31 cellular contexts compared by ENCODE assay signal in genomic region chr7:109622320-109622719, GRCh38.
DNase-seq lines count a peak whose midpoint lies in the region; ATAC-seq and TF ChIP-seq lines count a peak whose summit lies in the region.
"Had no signal": no experiment of that assay in that cellular context is flagged by ENCODE, and none has a peak within 500 bp of the region (broad histone marks: within the 10 kb centered on the region; RNA-seq: fewer than 3 reads in every experiment).

No MANE protein-coding gene starts in this region.

- intact Hi-C loops in activated naive CD4-positive, alpha-beta T cell treated with anti-CD3 and anti-CD28 coated beads for 36 hours (cut with micrococcal nuclease): no loop called here

- no peaks in the 10 kb centered on the region for H3K36me3 ChIP-seq in SK-N-SH (replicated peaks in 1 of 2; ENCODE audit: control insufficient read depth in 1 of 2, insufficient read depth in 2 of 2, low read length in 1 of 2)
- no peaks in the 10 kb centered on the region for H3K36me3 ChIP-seq in HEK293 (ENCODE audit: control insufficient read depth in 2 of 2, insufficient read depth in 1 of 2, low read length in 2 of 2)
- H3K36me3 ChIP-seq: BE2C; BLaER1; BLaER1 treated with 17β-estradiol and CSF1 and Interleukin-3, amounts not matched to agents 10 nM and 100 nM had no signal

- no peak overlapping the region for H3K4me3 ChIP-seq in SK-N-SH (ENCODE audit: low read depth in 2 of 2, low read length in 1 of 2)
- H3K4me3 ChIP-seq in HEK293 (ENCODE audit: low read depth, low read length): no peak overlapping the region
- H3K4me3 ChIP-seq: A549; BLaER1; BLaER1 treated with 17β-estradiol and CSF1 and Interleukin-3, amounts not matched to agents 10 nM and 100 nM had no signal

- no peak for TF ChIP-seq CTCF in SK-N-SH (IDR thresholded peaks at IDR 0.05)
- TF ChIP-seq CTCF in HEK293 (tag by site-specific recombination; IDR thresholded peaks at IDR 0.05): no peak

- no peak overlapping the region for H3K4me3 Mint-ChIP-seq in activated naive CD4-positive, alpha-beta T cell treated with anti-CD3 and anti-CD28 coated beads for 36 hours
- H3K4me3 Mint-ChIP-seq: B cell; CD14-positive monocyte; CD4-positive, alpha-beta memory T cell; CD4-positive, alpha-beta T cell; CD4-positive, CD25-positive, alpha-beta regulatory T cell; CD8-positive, alpha-beta memory T cell; CD8-positive, alpha-beta T cell had no signal

- no peak overlapping the region for H3K27ac ChIP-seq in SK-N-SH (ENCODE audit: low read depth in 2 of 2, low read length in 1 of 2)
- no peak overlapping the region for H3K27ac ChIP-seq in HEK293 (ENCODE audit: extremely low read depth, low read depth, low read length)
- H3K27ac ChIP-seq: 22Rv1; A549; BLaER1; BLaER1 treated with 17β-estradiol and CSF1 and Interleukin-3, amounts not matched to agents 10 nM and 100 nM; C4-2B had no signal

- TF ChIP-seq EP300 in SK-N-SH (IDR thresholded peaks at IDR 0.05; ENCODE audit: borderline replicate concordance in 1 of 2, low read depth in 1 of 2, low read length in 1 of 2): no peak

- H3K27ac Mint-ChIP-seq in activated naive CD4-positive, alpha-beta T cell treated with anti-CD3 and anti-CD28 coated beads for 36 hours: no peak overlapping the region
- H3K27ac Mint-ChIP-seq: B cell; CD14-positive monocyte; CD4-positive, alpha-beta T cell; CD4-positive, CD25-positive, alpha-beta regulatory T cell; CD8-positive, alpha-beta memory T cell; CD8-positive, alpha-beta T cell had no signal

- no peaks in the 10 kb centered on the region for H4K20me1 ChIP-seq in SK-N-SH (ENCODE audit: insufficient read depth)
- H4K20me1 ChIP-seq: BLaER1; BLaER1 treated with 17β-estradiol and CSF1 and Interleukin-3, amounts not matched to agents 10 nM and 100 nM had no signal

- no peak overlapping the region for H2AFZ ChIP-seq in SK-N-SH (ENCODE audit: low read depth)

- H3K27me3 ChIP-seq in SK-N-SH (ENCODE audit: insufficient read depth): no peaks in the 10 kb centered on the region
- H3K27me3 ChIP-seq: BE2C; BLaER1; BLaER1 treated with 17β-estradiol and CSF1 and Interleukin-3, amounts not matched to agents 10 nM and 100 nM had no signal

- no peak for DNase-seq in SK-N-SH
- DNase-seq in activated naive CD4-positive, alpha-beta T cell treated with anti-CD3 and anti-CD28 coated beads for 36 hours: no peak
- DNase-seq: 8988T; ACHN; AML-193; BE2C; C1 segment of cervical spinal cord; Caco-2; Calu3; CD4-positive, alpha-beta memory T cell; CD4-positive, alpha-beta T cell; CD4-positive, CD25-positive, alpha-beta regulatory T cell; CD8-positive, alpha-beta memory T cell; CD8-positive, alpha-beta T cell; COR-L47; DMS 273 treated with DMSO at 0.1 percent for 48 hours; DMS153; DMS53; DMS79; DMS79 treated with DMSO at 0.1 percent for 48 hours; DND-41; EL had no signal

- no peaks in the 10 kb centered on the region for H3K9me3 Mint-ChIP-seq in activated naive CD4-positive, alpha-beta T cell treated with anti-CD3 and anti-CD28 coated beads for 36 hours
- H3K9me3 Mint-ChIP-seq: CD8-positive, alpha-beta T cell had no signal

- H3K4me1 ChIP-seq in SK-N-SH (ENCODE audit: control insufficient read depth in 1 of 2, insufficient read depth in 2 of 2, low read depth in 1 of 2, low read length in 1 of 2): no peaks in the 10 kb centered on the region
- H3K4me1 ChIP-seq in HEK293 (ENCODE audit: control insufficient read depth, insufficient read depth, low read length): no peaks in the 10 kb centered on the region
- H3K4me1 ChIP-seq: A549; BE2C; BLaER1; BLaER1 treated with 17β-estradiol and CSF1 and Interleukin-3, amounts not matched to agents 10 nM and 100 nM; Caco-2 had no signal

- H3K36me3 Mint-ChIP-seq in activated naive CD4-positive, alpha-beta T cell treated with anti-CD3 and anti-CD28 coated beads for 36 hours (ENCODE audit: low read depth): no peaks in the 10 kb centered on the region
- H3K36me3 Mint-ChIP-seq: CD14-positive monocyte; CD4-positive, alpha-beta memory T cell; CD4-positive, CD25-positive, alpha-beta regulatory T cell; CD8-positive, alpha-beta memory T cell; CD8-positive, alpha-beta T cell had no signal

- CTCF ChIA-PET in SK-N-SH (lab: Yijun Ruan, JAX) (no interaction called here), HEK293 (lab: Yijun Ruan, JAX) (no interaction called here)
- CTCF ChIA-PET in activated naive CD4-positive, alpha-beta T cell treated with anti-CD3 and anti-CD28 coated beads for 36 hours (lab: Charles Lee): no interaction called here

- no peak for ATAC-seq in SK-N-SH treated with all-trans-retinoic acid at 6 μM for 48 hours
- ATAC-seq: A549; CD8-positive, alpha-beta T cell had no signal

- WGBS in SK-N-SH (ENCODE audit: low lambda C conversion rate): 33% methylated on average over 1 of the region's 1 CpG

- no peak for TF ChIP-seq RAD21 in SK-N-SH (IDR thresholded peaks at IDR 0.05; ENCODE audit: low read length)

- no peak overlapping the region for H3K4me2 ChIP-seq in SK-N-SH
- H3K4me2 ChIP-seq: A549; BLaER1; BLaER1 treated with 17β-estradiol and CSF1 and Interleukin-3, amounts not matched to agents 10 nM and 100 nM had no signal

- H3K9me3 ChIP-seq in SK-N-SH: no peaks in the 10 kb centered on the region
- H3K9me3 ChIP-seq in HEK293 (ENCODE audit: control insufficient read depth, insufficient read depth, low read depth, low read length): no peaks in the 10 kb centered on the region
- H3K9me3 ChIP-seq: A549, BE2C, BLaER1, Caco-2 had no signal

- H3K27me3 Mint-ChIP-seq in activated naive CD4-positive, alpha-beta T cell treated with anti-CD3 and anti-CD28 coated beads for 36 hours (ENCODE audit: low read depth): no peaks in the 10 kb centered on the region
- H3K27me3 Mint-ChIP-seq: B cell; CD4-positive, alpha-beta memory T cell; CD4-positive, alpha-beta T cell; CD4-positive, CD25-positive, alpha-beta regulatory T cell; CD8-positive, alpha-beta memory T cell had no signal

- no peak overlapping the region for H3K9ac ChIP-seq in SK-N-SH
- H3K9ac ChIP-seq: BLaER1; BLaER1 treated with 17β-estradiol and CSF1 and Interleukin-3, amounts not matched to agents 10 nM and 100 nM had no signal

- no peaks in the 10 kb centered on the region for H3K79me2 ChIP-seq in SK-N-SH (ENCODE audit: insufficient read depth)

- no peaks in the 10 kb centered on the region for H3K4me1 Mint-ChIP-seq in activated naive CD4-positive, alpha-beta T cell treated with anti-CD3 and anti-CD28 coated beads for 36 hours (ENCODE audit: low read depth)
- H3K4me1 Mint-ChIP-seq: B cell; CD14-positive monocyte; CD4-positive, alpha-beta memory T cell; CD8-positive, alpha-beta memory T cell had no signal

- H3F3A ChIP-seq in SK-N-SH (replicated peaks; ENCODE audit: insufficient read depth): no peaks in the 10 kb centered on the region

- POLR2A ChIA-PET in SK-N-SH (lab: Yijun Ruan, JAX) (no interaction called here), HEK293 (lab: Yijun Ruan, JAX) (no interaction called here)

- no peaks in the 10 kb centered on the region; the same call in none of the 2 replicates for H3K9me2 ChIP-seq in SK-N-SH

TF ChIP-seq in SK-N-SH treated with all-trans-retinoic acid at 6 μM for 48 hours, 23 proteins besides CTCF, POLR2A, EP300 and RAD21:
- TF ChIP-seq OSR1 (CRISPR knock-in tag; IDR thresholded peaks at IDR 0.05): no peak
- no peak for TF ChIP-seq ZC3H10 (CRISPR knock-in tag; IDR thresholded peaks at IDR 0.05)
- peak; percentile 92 for TF ChIP-seq ZNF8 (CRISPR knock-in tag; IDR thresholded peaks at IDR 0.05)
- TF ChIP-seq ARNTL (CRISPR knock-in tag; IDR thresholded peaks at IDR 0.05; ENCODE audit: borderline replicate concordance, low read depth): no peak

TF ChIP-seq in SK-N-SH, 30 proteins besides CTCF, POLR2A, EP300 and RAD21 (continues in another document):
- TF ChIP-seq, protein P1, sequence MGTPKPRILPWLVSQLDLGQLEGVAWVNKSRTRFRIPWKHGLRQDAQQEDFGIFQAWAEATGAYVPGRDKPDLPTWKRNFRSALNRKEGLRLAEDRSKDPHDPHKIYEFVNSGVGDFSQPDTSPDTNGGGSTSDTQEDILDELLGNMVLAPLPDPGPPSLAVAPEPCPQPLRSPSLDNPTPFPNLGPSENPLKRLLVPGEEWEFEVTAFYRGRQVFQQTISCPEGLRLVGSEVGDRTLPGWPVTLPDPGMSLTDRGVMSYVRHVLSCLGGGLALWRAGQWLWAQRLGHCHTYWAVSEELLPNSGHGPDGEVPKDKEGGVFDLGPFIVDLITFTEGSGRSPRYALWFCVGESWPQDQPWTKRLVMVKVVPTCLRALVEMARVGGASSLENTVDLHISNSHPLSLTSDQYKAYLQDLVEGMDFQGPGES (IDR thresholded peaks at IDR 0.05; ENCODE audit: low read depth, low read length): no peak
- TF ChIP-seq POLR2AphosphoS5 (IDR thresholded peaks at IDR 0.05; ENCODE audit: low read depth, low read length) (no peak), RFX5 (IDR thresholded peaks at IDR 0.05; ENCODE audit: low read length) (no peak), FOXJ3 (CRISPR knock-in tag; IDR thresholded peaks at IDR 0.05) (no peak), GATA2 (CRISPR knock-in tag; IDR thresholded peaks at IDR 0.05) (no peak), FOSL2 (IDR thresholded peaks at IDR 0.05; ENCODE audit: borderline replicate concordance, low read depth) (no peak), EZH2phosphoT487 (IDR thresholded peaks at IDR 0.05; ENCODE audit: borderline replicate concordance, low read depth) (no peak), SMC3 (IDR thresholded peaks at IDR 0.05; ENCODE audit: low read depth, low read length) (no peak), NFIC (IDR thresholded peaks at IDR 0.05; ENCODE audit: borderline replicate concordance) (no peak)

TF ChIP-seq in HEK293, 187 proteins besides CTCF, POLR2A, EP300 and RAD21 (continues in another document):
- TF ChIP-seq, protein P2, sequence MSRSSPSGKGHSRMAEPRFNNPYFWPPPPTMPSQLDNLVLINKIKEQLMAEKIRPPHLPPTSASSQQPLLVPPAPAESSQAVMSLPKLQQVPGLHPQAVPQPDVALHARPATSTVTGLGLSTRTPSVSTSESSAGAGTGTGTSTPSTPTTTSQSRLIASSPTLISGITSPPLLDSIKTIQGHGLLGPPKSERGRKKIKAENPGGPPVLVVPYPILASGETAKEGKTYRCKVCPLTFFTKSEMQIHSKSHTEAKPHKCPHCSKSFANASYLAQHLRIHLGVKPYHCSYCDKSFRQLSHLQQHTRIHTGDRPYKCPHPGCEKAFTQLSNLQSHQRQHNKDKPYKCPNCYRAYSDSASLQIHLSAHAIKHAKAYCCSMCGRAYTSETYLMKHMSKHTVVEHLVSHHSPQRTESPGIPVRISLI (tag by site-specific recombination; IDR thresholded peaks at IDR 0.05): no peak
- TF ChIP-seq SETDB1 (IDR thresholded peaks at IDR 0.05; ENCODE audit: insufficient read length, low read length): peak; percentile 49
- no peak for TF ChIP-seq ZSCAN4 (tag by site-specific recombination; IDR thresholded peaks at IDR 0.05)
